20 cellular contexts compared by ENCODE assay signal in genomic region chr6:3137057-3137777, GRCh38. TPM values are rescaled to one million over a fixed set of nuclear protein-coding genes. Genes with fewer than 3 reads are reported as not detected.
DNase-seq lines count a peak whose midpoint lies in the region; ATAC-seq, FAIRE-seq and TF ChIP-seq lines count a peak whose summit lies in the region.
"Had no signal": no experiment of that assay in that cellular context is flagged by ENCODE, and none has a peak within 500 bp of the region (broad histone marks: within the 10 kb centered on the region; RNA-seq: fewer than 3 reads in every experiment).

No MANE protein-coding gene starts in this region.

- H3K27me3 Mint-ChIP-seq in activated naive CD4-positive, alpha-beta T cell treated with anti-CD3 and anti-CD28 coated beads, Interleukin-2, amount 10 ng/mL, durations not matched to agents 7 days and 5 days, result no peaks in the 10 kb centered on the region
- H3K27me3 Mint-ChIP-seq: activated CD4-positive, alpha-beta memory T cell treated with anti-CD3 and anti-CD28 coated beads, Interleukin-2, amount 10 ng/mL, durations not matched to agents 7 days and 5 days; stimulated activated naive CD8-positive, alpha-beta T cell treated with anti-CD3 and anti-CD28 coated beads, Interleukin-15, Interleukin-2, amounts not matched to agents 100 ng/mL and 50 ng/mL, for 24 hours had no signal

- peaks cover 34 to 49% (median 42%) of the 10 kb centered on the region in 3 donors for H3K4me1 ChIP-seq in pancreas

- WGBS in pancreas, 2 donors, result 47 to 51% methylated on average over 12 of the region's 12 CpGs

- FAIRE-seq in pancreas (lab: Jason Lieb, UNC), result no peak
- FAIRE-seq: G401.6, GM12878 had no signal

- no peaks in the 10 kb centered on the region for H3K27me3 ChIP-seq in pancreas
- H3K27me3 ChIP-seq: hepatocyte, upper lobe of left lung had no signal

- H3K36me3 Mint-ChIP-seq in activated naive CD4-positive, alpha-beta T cell treated with anti-CD3 and anti-CD28 coated beads, Interleukin-2, amount 10 ng/mL, durations not matched to agents 7 days and 5 days, result peaks cover 2% of the 10 kb centered on the region

- peak overlapping the region in 3 of 4 donors; percentile 19 to 88 (median 78) for H3K27ac ChIP-seq in pancreas
- H3K27ac ChIP-seq: hepatocyte, neutrophil, upper lobe of left lung had no signal

- H3K4me3 Mint-ChIP-seq in activated naive CD4-positive, alpha-beta T cell treated with anti-CD3 and anti-CD28 coated beads, Interleukin-2, amount 10 ng/mL, durations not matched to agents 7 days and 5 days, result no peak overlapping the region
- H3K4me3 Mint-ChIP-seq: activated CD4-positive, alpha-beta memory T cell treated with anti-CD3 and anti-CD28 coated beads, Interleukin-2, amount 10 ng/mL, durations not matched to agents 7 days and 5 days; activated T-cell treated with anti-CD3 and anti-CD28 coated beads, Interleukin-2, amount 50 U/mL, for 4 hours; stimulated activated naive CD8-positive, alpha-beta T cell treated with anti-CD3 and anti-CD28 coated beads, Interleukin-15, Interleukin-2, amounts not matched to agents 100 ng/mL and 50 ng/mL, for 24 hours had no signal

- intact Hi-C loops in pancreas (cut with DNase I), result no loop called here

- no peak overlapping the region for H3K27ac Mint-ChIP-seq in activated naive CD4-positive, alpha-beta T cell treated with anti-CD3 and anti-CD28 coated beads, Interleukin-2, amount 10 ng/mL, durations not matched to agents 7 days and 5 days
- H3K27ac Mint-ChIP-seq: activated CD4-positive, alpha-beta memory T cell treated with anti-CD3 and anti-CD28 coated beads, Interleukin-2, amount 10 ng/mL, durations not matched to agents 7 days and 5 days; activated naive CD4-positive, alpha-beta T cell treated with anti-CD3 and anti-CD28 coated beads, Interleukin-2, amount 50 U/mL, for 72 hours; stimulated activated naive CD8-positive, alpha-beta T cell treated with anti-CD3 and anti-CD28 coated beads, Interleukin-15, Interleukin-2, amounts not matched to agents 100 ng/mL and 50 ng/mL, for 24 hours had no signal

- H3K4me3 ChIP-seq in pancreas, result no peak overlapping the region
- H3K4me3 ChIP-seq: GM12878, hepatocyte, upper lobe of left lung had no signal

- H3K9me3 Mint-ChIP-seq in activated naive CD4-positive, alpha-beta T cell treated with anti-CD3 and anti-CD28 coated beads, Interleukin-2, amount 10 ng/mL, durations not matched to agents 7 days and 5 days, result no peaks in the 10 kb centered on the region
- H3K9me3 Mint-ChIP-seq: activated CD4-positive, alpha-beta memory T cell treated with anti-CD3 and anti-CD28 coated beads, Interleukin-2, amount 10 ng/mL, durations not matched to agents 7 days and 5 days; activated naive CD4-positive, alpha-beta T cell treated with anti-CD3 and anti-CD28 coated beads, Interleukin-2, amount 50 U/mL, for 72 hours; activated T-cell treated with anti-CD3 and anti-CD28 coated beads, Interleukin-2, amount 50 U/mL, for 4 hours; stimulated activated naive CD8-positive, alpha-beta T cell treated with anti-CD3 and anti-CD28 coated beads, Interleukin-15, Interleukin-2, amounts not matched to agents 100 ng/mL and 50 ng/mL, for 24 hours had no signal

- ATAC-seq in pancreas, result peak in 2 of 4 donors; percentile 7 to 20
- ATAC-seq: activated naive CD4-positive, alpha-beta T cell treated with anti-CD3 and anti-CD28 coated beads, Interleukin-2, amount 50 U/mL, for 72 hours; activated T-cell treated with anti-CD3 and anti-CD28 coated beads, Interleukin-2, amount 50 U/mL, for 4 hours; GM12878; sciatic nerve had no signal

- H3K4me1 Mint-ChIP-seq in activated naive CD4-positive, alpha-beta T cell treated with anti-CD3 and anti-CD28 coated beads, Interleukin-2, amount 10 ng/mL, durations not matched to agents 7 days and 5 days, result peaks cover 8% of the 10 kb centered on the region
- H3K4me1 Mint-ChIP-seq: activated CD4-positive, alpha-beta memory T cell treated with anti-CD3 and anti-CD28 coated beads, Interleukin-2, amount 10 ng/mL, durations not matched to agents 7 days and 5 days had no signal

- peaks cover 0 to under 1% (median 0%) of the 10 kb centered on the region in 3 donors for H3K36me3 ChIP-seq in pancreas
- H3K36me3 ChIP-seq: neutrophil had no signal

- no peaks in the 10 kb centered on the region for H3K9me3 ChIP-seq in pancreas
- H3K9me3 ChIP-seq: neutrophil, upper lobe of left lung had no signal

- DNase-seq in Ammon's horn (ENCODE audit: low spot score) (peak; percentile 54), LHCN-M2 (ENCODE audit: low read depth) (peak; percentile 43), iris pigment epithelial cell (ENCODE audit: low read depth) (peak; percentile 39), pancreas (peak in 1 of 6 donors; percentile 28), COR-L47 (lab: John Stamatoyannopoulos, UW) (no peak), activated gamma-delta T cell treated with Interleukin-2 at 50 U/mL for 16 hours (no peak)
- no peak for DNase-seq in activated CD4-positive, alpha-beta T cell treated with anti-CD3 and anti-CD28 coated beads for 1 hour
- no peak for DNase-seq in activated naive CD4-positive, alpha-beta T cell treated with anti-CD3 and anti-CD28 coated beads, Interleukin-2, amount 10 ng/mL, durations not matched to agents 7 days and 5 days
- DNase-seq: activated CD4-positive, alpha-beta memory T cell treated with anti-CD3 and anti-CD28 coated beads, Interleukin-2, amount 10 ng/mL, durations not matched to agents 7 days and 5 days; activated T-cell treated with anti-CD3 and anti-CD28 coated beads, Interleukin-2, amount 50 U/mL, for 4 hours; midbrain; NCI-H345; upper lobe of left lung had no signal

- CTCF ChIA-PET in activated naive CD4-positive, alpha-beta T cell treated with anti-CD3 and anti-CD28 coated beads, Interleukin-2, amount 10 ng/mL, durations not matched to agents 7 days and 5 days (lab: Charles Lee), result no interaction called here

- TF ChIP-seq CTCF in pancreas (IDR thresholded peaks at IDR 0.05), result no peak

RNA-seq across cellular contexts. Expression of gene BPHL, which starts 18.7 kb away (rescaled TPM):
- total RNA-seq in LHCN-M2 (2014; rRNA removed), result 22.5 and 28.0 TPM in 2 replicates
- polyA plus RNA-seq in LHCN-M2 (2012), result 28.7 TPM
- 10 to 100 TPM in 4 of 6 donors, 1 to 10 TPM in 2; 9.0 to 20.7 (median 12.8) TPM for total RNA-seq in pancreas
- 10 to 100 TPM; 19.5 to 22.1 TPM for polyA plus RNA-seq in pancreas

RNA-seq across cellular contexts. Expression of gene TUBB2A, which starts 20.1 kb away (rescaled TPM):
- 197 TPM in 2 replicates for total RNA-seq in LHCN-M2 (2014; rRNA removed)
- polyA plus RNA-seq in LHCN-M2 (2012), result 380 TPM
- total RNA-seq in pancreas, result 10 to 100 TPM; 16.3 to 55.9 (median 20.0) TPM
- polyA plus RNA-seq in pancreas, result 10 to 100 TPM; 21.3 to 26.0 TPM

Comparison
In these comparisons a context has a peak if more than half of its experiments do, and no peak if none do; other contexts are left out.
1. DNase-seq: peak in Ammon's horn (single experiment), LHCN-M2 (single experiment) and iris pigment epithelial cell (single experiment); none in COR-L47 (single experiment), activated gamma-delta T cell treated with Interleukin-2 at 50 U/mL for 16 hours (single experiment), activated CD4-positive, alpha-beta T cell treated with anti-CD3 and anti-CD28 coated beads for 1 hour (single experiment) and activated naive CD4-positive, alpha-beta T cell treated with anti-CD3 and anti-CD28 coated beads, Interleukin-2, amount 10 ng/mL, durations not matched to agents 7 days and 5 days (single experiment).